In genomic region chr21:44931501-44932365, GRCh38 we compare ENCODE assay signal across 9 cellular contexts. TPM values are rescaled to one million over a fixed set of nuclear protein-coding genes. Genes with fewer than 3 reads are reported as not detected.
A peak's percentile ranks its signal among the peaks of the same experiment; 100 is the strongest.
DNase-seq lines count a peak whose midpoint lies in the region; ATAC-seq and TF ChIP-seq lines count a peak whose summit lies in the region.
"Had no signal": no experiment of that assay in that cellular context is flagged by ENCODE, and none has a peak within 500 bp of the region (broad histone marks: within the 10 kb centered on the region; RNA-seq: fewer than 3 reads in every experiment).

No MANE protein-coding gene starts in this region.

- H3K79me2 ChIP-seq in Loucy (ENCODE audit: insufficient read depth, low read length), result peaks cover 8% of the 10 kb centered on the region; the same call in 1 of the 2 replicates
- no peaks in the 10 kb centered on the region for H3K79me2 ChIP-seq in neural cell (replicated peaks; ENCODE audit: insufficient read depth, low read length)

- peaks cover 0 to 3% (median 0%) of the 10 kb centered on the region in 8 donors for H3K9me3 Mint-ChIP-seq in CD4-positive, alpha-beta memory T cell

- H3F3A ChIP-seq in Loucy (ENCODE audit: low read depth), result peaks cover 5% of the 10 kb centered on the region; the same call in 1 of the 2 replicates
- no peaks in the 10 kb centered on the region for H3F3A ChIP-seq in neural cell (ENCODE audit: insufficient read depth, low read length, poor library complexity, severe bottlenecking)

- TF ChIP-seq RAD21 in neural cell (conservative IDR thresholded peaks at IDR 0.05), result no peak

- H4K20me1 ChIP-seq in Loucy (ENCODE audit: insufficient read depth, low read length, poor library complexity, severe bottlenecking) (no peaks in the 10 kb centered on the region), neural cell (ENCODE audit: insufficient read depth) (no peaks in the 10 kb centered on the region)

- H3K36me3 Mint-ChIP-seq in CD4-positive, alpha-beta memory T cell, result peaks cover 0 to 16% of the 10 kb centered on the region in 2 donors

- WGBS in ectodermal cell, 2 experiments, result 3% methylated on average over 71 to 73 of the region's 73 CpGs

- no peaks in the 10 kb centered on the region for H3K9me2 ChIP-seq in Loucy (replicated peaks; ENCODE audit: low read depth, low read length)
- H3K9me2 ChIP-seq in neural cell (ENCODE audit: insufficient read depth, low read length), result no peaks in the 10 kb centered on the region

- H3K9ac ChIP-seq in Loucy (ENCODE audit: low read depth, low read length, poor library complexity, severe bottlenecking) (peak overlapping the region; percentile 63), neural cell (ENCODE audit: low read length) (no peak overlapping the region)

- peak overlapping the region; percentile 43 to 57 for H3K4me3 ChIP-seq in CD4-positive, alpha-beta memory T cell (ENCODE audit: low read length in 2 of 2)
- peak overlapping the region; percentile 68 for H3K4me3 ChIP-seq in Loucy (ENCODE audit: low read length, poor library complexity, severe bottlenecking)
- H3K4me3 ChIP-seq in ectodermal cell (ENCODE audit: insufficient read depth, low read depth, low read length), result peak overlapping the region; percentile 13
- peak overlapping the region; percentile 49 for H3K4me3 ChIP-seq in neural cell (ENCODE audit: low read length)

- H3K4me2 ChIP-seq in Loucy (ENCODE audit: low read depth, low read length, poor library complexity, severe bottlenecking) (peak overlapping the region; percentile 79), neural cell (ENCODE audit: low read length) (no peak overlapping the region)

- no peaks in the 10 kb centered on the region for H3K36me3 ChIP-seq in CD4-positive, alpha-beta memory T cell (ENCODE audit: insufficient read depth, low read length)
- H3K36me3 ChIP-seq in Loucy (ENCODE audit: insufficient read depth, low read length) (no peaks in the 10 kb centered on the region), ectodermal cell (ENCODE audit: control insufficient read depth, insufficient read depth, low read length) (no peaks in the 10 kb centered on the region), neural cell (ENCODE audit: insufficient read depth, low read length) (no peaks in the 10 kb centered on the region)

- H2AFZ ChIP-seq in Loucy (ENCODE audit: low read length), result peak overlapping the region; percentile 72
- no peak overlapping the region for H2AFZ ChIP-seq in neural cell (ENCODE audit: low read depth, low read length)

- DNase-seq in CD4-positive, alpha-beta memory T cell, result peak in 1 of 5 donors; percentile 23
- no peak for DNase-seq in glomerular visceral epithelial cell (ENCODE audit: extremely low spot score)
- no peak for DNase-seq in NOMO-1 treated with DMSO at 0.1 percent for 48 hours (lab: John Stamatoyannopoulos, UW; ENCODE audit: unreplicated experiment)
- DNase-seq: SHP77 had no signal

- H3K27ac ChIP-seq in CD4-positive, alpha-beta memory T cell (ENCODE audit: low read depth, low read length), result peak overlapping the region; percentile 84
- no peak overlapping the region for H3K27ac ChIP-seq in ectodermal cell (ENCODE audit: insufficient read depth, low read depth, low read length, poor library complexity, severe bottlenecking)
- no peak overlapping the region for H3K27ac ChIP-seq in neural cell (ENCODE audit: low read length)

- ATAC-seq in GM21528 (IDR thresholded peaks at IDR 0.05; ENCODE audit: low FRiP score, unreplicated experiment), result no peak
- no peak for ATAC-seq in HG02759 (IDR thresholded peaks at IDR 0.05; ENCODE audit: unreplicated experiment)

- H3K27me3 ChIP-seq in CD4-positive, alpha-beta memory T cell (ENCODE audit: insufficient read depth, low read length), result no peaks in the 10 kb centered on the region
- H3K27me3 ChIP-seq in Loucy (ENCODE audit: insufficient read depth, low read length, poor library complexity, severe bottlenecking), result no peaks in the 10 kb centered on the region
- H3K27me3 ChIP-seq in ectodermal cell (ENCODE audit: control insufficient read depth, insufficient read depth, low read length, poor library complexity, severe bottlenecking), result peaks cover 75% of the 10 kb centered on the region
- H3K27me3 ChIP-seq in neural cell (ENCODE audit: insufficient read depth, low read depth, low read length), result peaks cover 77% of the 10 kb centered on the region

- CTCF ChIA-PET in CD4-positive, alpha-beta memory T cell (lab: Charles Lee; ENCODE audit: partially characterized antibody), result interaction anchor here (0.7 to 12.7 kb wide), 15 partner anchors 11 to 138 kb away, joined by 3 to 253 read pairs (median 7); partner anchors contain the start of genes ITGB2, PTTG1IP and UBE2G2

- peak overlapping the region; percentile 88 to 96 (median 95) for H3K27ac Mint-ChIP-seq in CD4-positive, alpha-beta memory T cell

- peak overlapping the region; percentile 85 to 93 (median 92) for H3K4me3 Mint-ChIP-seq in CD4-positive, alpha-beta memory T cell

- no peak for TF ChIP-seq CTCF in Loucy (conservative IDR thresholded peaks at IDR 0.05; ENCODE audit: low read length)
- no peak for TF ChIP-seq CTCF in neural cell (IDR thresholded peaks at IDR 0.05; ENCODE audit: poor library complexity, severe bottlenecking)

- H3K27me3 Mint-ChIP-seq in CD4-positive, alpha-beta memory T cell, result no peaks in the 10 kb centered on the region

- no peaks in the 10 kb centered on the region for H3K9me3 ChIP-seq in CD4-positive, alpha-beta memory T cell (ENCODE audit: control insufficient read depth in 1 of 2, low read length in 2 of 2)
- H3K9me3 ChIP-seq in Loucy (ENCODE audit: insufficient read depth, low read depth, low read length), result no peaks in the 10 kb centered on the region
- H3K9me3 ChIP-seq in ectodermal cell (ENCODE audit: control insufficient read depth, low read length), result no peaks in the 10 kb centered on the region
- no peaks in the 10 kb centered on the region for H3K9me3 ChIP-seq in neural cell (ENCODE audit: low read length)

- peaks cover 26 to 51% (median 40%) of the 10 kb centered on the region in 4 donors for H3K4me1 Mint-ChIP-seq in CD4-positive, alpha-beta memory T cell

- intact Hi-C loops in CD4-positive, alpha-beta memory T cell (cut with micrococcal nuclease), result loop anchor here (1.0 to 2.0 kb wide), 4 partner anchors 39 to 421 kb away; partner anchors contain the start of gene UBE2G2

- TF ChIP-seq EP300 in neural cell (conservative IDR thresholded peaks at IDR 0.05; ENCODE audit: poor library complexity, severe bottlenecking), result no peak

- H3K4me1 ChIP-seq in CD4-positive, alpha-beta memory T cell (ENCODE audit: insufficient read depth, low read length), result peaks cover 53% of the 10 kb centered on the region
- H3K4me1 ChIP-seq in Loucy (ENCODE audit: insufficient read depth, low read length, poor library complexity, severe bottlenecking) (peaks cover 52% of the 10 kb centered on the region), ectodermal cell (ENCODE audit: control insufficient read depth, insufficient read depth, low read length) (peaks cover 11% of the 10 kb centered on the region)

- POLR2A ChIA-PET in CD4-positive, alpha-beta memory T cell (lab: Charles Lee; ENCODE audit: partially characterized antibody), result interaction anchor here (0.7 to 13.0 kb wide), 16 partner anchors 8 to 384 kb away, joined by 3 to 756 read pairs (median 6); partner anchors contain the start of genes ITGB2, KRTAP12-4, PTTG1IP and SLX9

TF ChIP-seq in neural cell, 6 proteins besides CTCF, POLR2A, EP300 and RAD21:
- TF ChIP-seq MXI1 (conservative IDR thresholded peaks at IDR 0.05; ENCODE audit: poor library complexity, severe bottlenecking) (no peak), EZH2 (IDR thresholded peaks at IDR 0.05; ENCODE audit: borderline replicate concordance, insufficient read depth, low read length, poor library complexity, severe bottlenecking) (peak; percentile 77)

RNA-seq across cellular contexts. Expression of gene SLX9, which starts 8.1 kb away (rescaled TPM):
- total RNA-seq in CD4-positive, alpha-beta memory T cell, result 10 to 100 TPM; 17.7 to 21.6 TPM
- 10 to 100 TPM in 1 of 2 donors, 1 to 10 TPM in 1; 9.4 to 13.1 TPM for polyA plus RNA-seq in CD4-positive, alpha-beta memory T cell
- polyA plus RNA-seq in ectodermal cell (2013, experiment 1 of 4), result 30.0 TPM
- 29.4 TPM for polyA plus RNA-seq in ectodermal cell (2013, experiment 2 of 4)
- 24.5 TPM for polyA plus RNA-seq in ectodermal cell (2013, experiment 3 of 4)
- 24.6 TPM for polyA plus RNA-seq in ectodermal cell (2013, experiment 4 of 4)
- polyA plus RNA-seq in neural cell, result 15.4 and 23.2 TPM in 2 replicates
- 10.1 and 16.8 TPM in 2 replicates for polyA minus RNA-seq in neural cell

RNA-seq across cellular contexts. Expression of gene ITGB2, which starts 11.0 kb away (rescaled TPM):
- total RNA-seq in CD4-positive, alpha-beta memory T cell, result 100 to 1,000 TPM; 278 to 291 TPM
- 100 to 1,000 TPM; 538 to 575 TPM for polyA plus RNA-seq in CD4-positive, alpha-beta memory T cell
- not detected for polyA plus RNA-seq in ectodermal cell (2013, experiment 1 of 4)
- polyA plus RNA-seq in ectodermal cell (2013, experiment 2 of 4), result 0.50 TPM
- 0.27 TPM for polyA plus RNA-seq in ectodermal cell (2013, experiment 3 of 4)
- polyA plus RNA-seq in ectodermal cell (2013, experiment 4 of 4), result 0.08 TPM
- polyA plus RNA-seq in neural cell, result not detected in 2 replicates
- not detected in 2 replicates for polyA minus RNA-seq in neural cell

RNA-seq across cellular contexts. Expression of gene PTTG1IP, which starts 58.2 kb away (rescaled TPM):
- total RNA-seq in CD4-positive, alpha-beta memory T cell, result 100 to 1,000 TPM in 1 of 2 experiments, 10 to 100 TPM in 1; 98.7 to 110 TPM
- 10 to 100 TPM; 84.8 to 92.4 TPM for polyA plus RNA-seq in CD4-positive, alpha-beta memory T cell
- polyA plus RNA-seq in ectodermal cell (2013, experiment 1 of 4), result 176 TPM
- 199 TPM for polyA plus RNA-seq in ectodermal cell (2013, experiment 2 of 4)
- 164 TPM for polyA plus RNA-seq in ectodermal cell (2013, experiment 3 of 4)
- 183 TPM for polyA plus RNA-seq in ectodermal cell (2013, experiment 4 of 4)
- 152 and 170 TPM in 2 replicates for polyA plus RNA-seq in neural cell
- polyA minus RNA-seq in neural cell, result 118 and 119 TPM in 2 replicates

Comparison
In these comparisons a context has a peak if more than half of its experiments do, and no peak if none do; other contexts are left out.
1. H3K4me3 ChIP-seq: peak in every context shown above with its lines; median percentile 68 in Loucy; 50 in CD4-positive, alpha-beta memory T cell; 49 in neural cell; 13 in ectodermal cell.
2. RNA of gene ITGB2, which starts 11.0 kb away (polyA plus RNA-seq): 538 to 575 TPM in CD4-positive, alpha-beta memory T cell; not detected in neural cell; every median in the first group is over 100 times any median in the second.